Comparison of ENCODE assay signal across 10 cellular contexts in the genomic region with DNA sequence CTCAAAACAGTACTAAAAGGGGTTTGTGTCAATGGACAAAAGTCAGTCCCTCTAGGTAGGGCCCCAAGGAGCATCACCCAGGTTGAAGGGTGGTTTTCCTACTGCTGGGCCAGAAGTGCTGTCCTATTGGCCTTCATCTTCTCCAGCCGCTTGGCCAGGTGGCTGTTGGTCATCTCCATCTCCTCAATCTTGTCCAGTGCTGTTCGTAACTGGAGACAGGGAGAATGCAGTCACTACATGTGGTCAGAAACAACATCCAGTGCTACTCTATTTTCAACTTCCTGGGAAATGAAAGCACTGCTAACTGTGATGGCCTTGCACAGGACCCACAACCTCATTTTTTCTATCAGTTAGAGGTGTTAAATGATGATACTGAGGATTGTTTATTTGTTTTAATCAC.
A peak's percentile ranks its signal among the peaks of the same experiment; 100 is the strongest.
DNase-seq lines count a peak whose midpoint lies in the region; ATAC-seq lines count a peak whose summit lies in the region.
"Had no signal": no experiment of that assay in that cellular context is flagged by ENCODE, and none has a peak within 500 bp of the region (broad histone marks: within the 10 kb centered on the region; RNA-seq: fewer than 3 reads in every experiment).

No MANE protein-coding gene starts in this region.

- H3K4me1 Mint-ChIP-seq in activated T-cell treated with anti-CD3 and anti-CD28 coated beads, Interleukin-2, amount 50 U/mL, for 24 hours (ENCODE audit: low read depth), result peaks cover 31% of the 10 kb centered on the region
- peaks cover 25% of the 10 kb centered on the region for H3K4me1 Mint-ChIP-seq in activated naive CD8-positive, alpha-beta T cell treated with anti-CD3 and anti-CD28 coated beads, Interleukin-2, amount 50 U/mL, for 24 hours

- peaks cover 46 to 85% of the 10 kb centered on the region in 2 experiments for H3K36me3 ChIP-seq in mesenchymal stem cell (ENCODE audit: control insufficient read depth in 1 of 2, insufficient read depth in 2 of 2, low read depth in 1 of 2, low read length in 2 of 2)

- H3K9me3 ChIP-seq in mesenchymal stem cell (ENCODE audit: control insufficient read depth, low read length), result no peaks in the 10 kb centered on the region

- H3K27ac Mint-ChIP-seq in activated T-cell treated with anti-CD3 and anti-CD28 coated beads, Interleukin-2, amount 50 U/mL, for 24 hours, result peak overlapping the region; percentile 94
- peak overlapping the region; percentile 92 for H3K27ac Mint-ChIP-seq in activated naive CD8-positive, alpha-beta T cell treated with anti-CD3 and anti-CD28 coated beads, Interleukin-2, amount 50 U/mL, for 24 hours

- H4K91ac ChIP-seq in mesenchymal stem cell (ENCODE audit: low read length), result no peak overlapping the region

- no peaks in the 10 kb centered on the region for H3K4me1 ChIP-seq in mesenchymal stem cell (ENCODE audit: control insufficient read depth, insufficient read depth, low read depth, low read length)

- no peaks in the 10 kb centered on the region for H3K27me3 Mint-ChIP-seq in activated T-cell treated with anti-CD3 and anti-CD28 coated beads, Interleukin-2, amount 50 U/mL, for 24 hours
- no peaks in the 10 kb centered on the region for H3K27me3 Mint-ChIP-seq in activated naive CD8-positive, alpha-beta T cell treated with anti-CD3 and anti-CD28 coated beads, Interleukin-2, amount 50 U/mL, for 24 hours

- H3K79me1 ChIP-seq in mesenchymal stem cell (replicated peaks; ENCODE audit: low read length, poor library complexity, severe bottlenecking), result peaks cover 22% of the 10 kb centered on the region

- no peak overlapping the region for H2BK12ac ChIP-seq in mesenchymal stem cell (ENCODE audit: low read length in 2 of 2)

- H2AK5ac ChIP-seq in mesenchymal stem cell (ENCODE audit: low read length, severe bottlenecking), result no peak overlapping the region

- H3K36me3 Mint-ChIP-seq in activated T-cell treated with anti-CD3 and anti-CD28 coated beads, Interleukin-2, amount 50 U/mL, for 24 hours (ENCODE audit: low read depth), result peaks cover 92% of the 10 kb centered on the region
- peaks cover 60% of the 10 kb centered on the region for H3K36me3 Mint-ChIP-seq in activated naive CD8-positive, alpha-beta T cell treated with anti-CD3 and anti-CD28 coated beads, Interleukin-2, amount 50 U/mL, for 24 hours (ENCODE audit: low read depth)

- H2BK5ac ChIP-seq in mesenchymal stem cell (ENCODE audit: low read depth, low read length, poor library complexity, severe bottlenecking), result no peak overlapping the region

- 100% methylated on average over 2 of the region's 2 CpGs for WGBS in mesenchymal stem cell

- H2BK120ac ChIP-seq in mesenchymal stem cell (ENCODE audit: low read depth, low read length), result no peak overlapping the region

- peak overlapping the region; percentile 63 for H3K9ac ChIP-seq in mesenchymal stem cell (ENCODE audit: low read length)

- peak overlapping the region in 1 of 2 experiments; percentile 48 for H3K18ac ChIP-seq in mesenchymal stem cell (ENCODE audit: low read depth in 1 of 2, low read length in 2 of 2)

- H3K23ac ChIP-seq in mesenchymal stem cell (ENCODE audit: low read length in 2 of 2), result no peak overlapping the region

- no peaks in the 10 kb centered on the region for H3K27me3 ChIP-seq in mesenchymal stem cell (ENCODE audit: control insufficient read depth in 1 of 2, insufficient read depth in 1 of 2, low read length in 2 of 2)

- H2AFZ ChIP-seq in mesenchymal stem cell (ENCODE audit: low read depth, low read length), result no peak overlapping the region

- no peak for DNase-seq in activated T-cell treated with anti-CD3 and anti-CD28 coated beads, Interleukin-2, amount 50 U/mL, for 24 hours
- DNase-seq in activated T-cell treated with anti-CD3 and anti-CD28 coated beads for 4 hours (no peak), mesenchymal stem cell (no peak), COLO668 (lab: John Stamatoyannopoulos, UW; ENCODE audit: unreplicated experiment) (no peak)
- no peak for DNase-seq in activated naive CD8-positive, alpha-beta T cell treated with anti-CD3 and anti-CD28 coated beads, Interleukin-2, amount 50 U/mL, for 24 hours
- DNase-seq: activated T-cell treated with anti-CD3 and anti-CD28 coated beads, Interleukin-2, amount 50 U/mL, for 4 hours; NCI-H1694 treated with DMSO at 0.1 percent for 48 hours had no signal

- H3K9me3 Mint-ChIP-seq in activated T-cell treated with anti-CD3 and anti-CD28 coated beads, Interleukin-2, amount 50 U/mL, for 24 hours, result no peaks in the 10 kb centered on the region
- H3K9me3 Mint-ChIP-seq in activated naive CD8-positive, alpha-beta T cell treated with anti-CD3 and anti-CD28 coated beads, Interleukin-2, amount 50 U/mL, for 24 hours, result no peaks in the 10 kb centered on the region
- H3K9me3 Mint-ChIP-seq: activated T-cell treated with anti-CD3 and anti-CD28 coated beads, Interleukin-2, amount 50 U/mL, for 4 hours had no signal

- H4K8ac ChIP-seq in mesenchymal stem cell (ENCODE audit: low read length), result no peak overlapping the region

- H3K4me3 Mint-ChIP-seq in activated T-cell treated with anti-CD3 and anti-CD28 coated beads, Interleukin-2, amount 50 U/mL, for 24 hours, result no peak overlapping the region
- H3K4me3 Mint-ChIP-seq in activated naive CD8-positive, alpha-beta T cell treated with anti-CD3 and anti-CD28 coated beads, Interleukin-2, amount 50 U/mL, for 24 hours, result peak overlapping the region; percentile 16
- H3K4me3 Mint-ChIP-seq: activated T-cell treated with anti-CD3 and anti-CD28 coated beads, Interleukin-2, amount 50 U/mL, for 4 hours had no signal

- peak overlapping the region in 1 of 2 experiments; percentile 61 for H3K4ac ChIP-seq in mesenchymal stem cell (ENCODE audit: low read depth in 1 of 2, low read length in 2 of 2)

- no peak overlapping the region for H3K4me3 ChIP-seq in mesenchymal stem cell (ENCODE audit: insufficient read depth in 1 of 2, low read depth in 1 of 2, low read length in 2 of 2)

- H3K4me2 ChIP-seq in mesenchymal stem cell (ENCODE audit: low read length, poor library complexity, severe bottlenecking), result no peak overlapping the region

- H3K14ac ChIP-seq in mesenchymal stem cell (ENCODE audit: low read length in 2 of 2), result no peak overlapping the region

- ATAC-seq in activated naive CD8-positive, alpha-beta T cell treated with anti-CD3 and anti-CD28 coated beads, Interleukin-2, amount 50 U/mL, for 24 hours, result no peak
- ATAC-seq in GM21360 (IDR thresholded peaks at IDR 0.05; ENCODE audit: unreplicated experiment) (no peak), esophagus mucosa (no peak)

- no peak overlapping the region for H3K27ac ChIP-seq in mesenchymal stem cell (ENCODE audit: low read length, poor library complexity, severe bottlenecking)
- H3K27ac ChIP-seq in temporal lobe (ENCODE audit: low read depth, low read length), result peak overlapping the region; percentile 79

- no peak overlapping the region for H2BK15ac ChIP-seq in mesenchymal stem cell (ENCODE audit: low read depth, poor library complexity, severe bottlenecking)
